In the genomic region with DNA sequence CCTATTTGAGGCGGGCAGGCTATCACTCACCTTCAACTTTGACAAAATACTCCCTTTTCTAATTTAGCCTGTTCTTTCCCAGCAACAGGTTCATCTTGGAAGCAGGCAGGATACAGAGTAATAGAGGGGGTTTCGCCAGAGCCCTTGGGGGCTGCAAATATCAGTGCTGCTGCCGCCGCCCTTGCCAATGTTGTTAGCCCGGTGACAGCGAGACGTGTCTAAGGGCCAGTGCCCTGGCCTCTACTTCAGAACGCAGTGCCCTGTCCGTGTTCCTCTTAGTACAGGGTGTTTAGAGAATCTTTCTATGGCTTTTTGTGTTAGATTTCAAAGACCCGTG, we compare ENCODE assay signal across 8 cellular contexts. TPM values are rescaled to one million over a fixed set of nuclear protein-coding genes. Genes with fewer than 3 reads are reported as not detected.
A peak's percentile ranks its signal among the peaks of the same experiment; 100 is the strongest.
DNase-seq lines count a peak whose midpoint lies in the region; ATAC-seq and TF ChIP-seq lines count a peak whose summit lies in the region.

No MANE protein-coding gene starts in this region.

- peak overlapping the region; percentile 80 to 97 (median 86) for H3K4me2 ChIP-seq in BLaER1 treated with 17β-estradiol and CSF1 and Interleukin-3, amounts not matched to agents 10 nM and 100 nM

- H3K9ac ChIP-seq in BLaER1 treated with 17β-estradiol and CSF1 and Interleukin-3, amounts not matched to agents 10 nM and 100 nM = peak overlapping the region; percentile 87 to 98 (median 96)

- H3K9me3 Mint-ChIP-seq in activated naive CD8-positive, alpha-beta T cell treated with anti-CD3 and anti-CD28 coated beads, Interleukin-2, amount 50 U/mL, for 24 hours = no peaks in the 10 kb centered on the region

- no peak for TF ChIP-seq CTCF in spleen (IDR thresholded peaks at IDR 0.05 in 8 of 11, conservative IDR thresholded peaks at IDR 0.05 in 3 of 11)

- H3K4me3 Mint-ChIP-seq in activated naive CD8-positive, alpha-beta T cell treated with anti-CD3 and anti-CD28 coated beads, Interleukin-2, amount 50 U/mL, for 24 hours = peak overlapping the region; percentile 85

- H3K27me3 Mint-ChIP-seq in activated naive CD8-positive, alpha-beta T cell treated with anti-CD3 and anti-CD28 coated beads, Interleukin-2, amount 50 U/mL, for 24 hours = no peaks in the 10 kb centered on the region

- no peak for DNase-seq in Jurkat, Clone E6-1 (ENCODE audit: low read depth, low spot score)
- peak; percentile 29 for DNase-seq in activated naive CD8-positive, alpha-beta T cell treated with anti-CD3 and anti-CD28 coated beads, Interleukin-2, amount 50 U/mL, for 24 hours
- DNase-seq in spleen (peak; percentile 84), AG08395 (ENCODE audit: low spot score) (no peak)

- H3K27ac Mint-ChIP-seq in activated naive CD8-positive, alpha-beta T cell treated with anti-CD3 and anti-CD28 coated beads, Interleukin-2, amount 50 U/mL, for 24 hours = peak overlapping the region; percentile 87

- no peak for TF ChIP-seq POLR2A in spleen (IDR thresholded peaks at IDR 0.05)

- H3K27me3 ChIP-seq in BLaER1 treated with 17β-estradiol and CSF1 and Interleukin-3, amounts not matched to agents 10 nM and 100 nM = no peaks in the 10 kb centered on the region
- no peaks in the 10 kb centered on the region for H3K27me3 ChIP-seq in spleen (replicated peaks in 1 of 7)

- intact Hi-C loops in spleen (cut with DNase I; ENCODE audit: low total_unique reads) = no loop called here

- 0 to 2% (median 1%) methylated on average over 10 of the region's 10 CpGs for WGBS in spleen, 5 donors

- H3K27ac ChIP-seq in BLaER1 treated with 17β-estradiol and CSF1 and Interleukin-3, amounts not matched to agents 10 nM and 100 nM = peak overlapping the region; percentile 80 to 97 (median 94)
- peak overlapping the region; percentile 91 to 99 (median 98) for H3K27ac ChIP-seq in spleen

- H3K4me1 ChIP-seq in BLaER1 treated with 17β-estradiol and CSF1 and Interleukin-3, amounts not matched to agents 10 nM and 100 nM = peaks cover 26 to 56% (median 32%) of the 10 kb centered on the region in 10 experiments
- H3K4me1 ChIP-seq in spleen = peaks cover 30 to 65% (median 57%) of the 10 kb centered on the region in 6 donors

- peak overlapping the region; percentile 86 to 100 (median 97) for H3K4me3 ChIP-seq in BLaER1 treated with 17β-estradiol and CSF1 and Interleukin-3, amounts not matched to agents 10 nM and 100 nM
- peak overlapping the region; percentile 86 for H3K4me3 ChIP-seq in Jurkat, Clone E6-1 (ENCODE audit: low read length)
- H3K4me3 ChIP-seq in iPS-11a (ENCODE audit: low read depth, low read length) (peak overlapping the region; percentile 81), spleen (peak overlapping the region; percentile 88 to 98 (median 96))

- H3K4me1 Mint-ChIP-seq in activated naive CD8-positive, alpha-beta T cell treated with anti-CD3 and anti-CD28 coated beads, Interleukin-2, amount 50 U/mL, for 24 hours = peaks cover 53% of the 10 kb centered on the region

- H4K20me1 ChIP-seq in BLaER1 treated with 17β-estradiol and CSF1 and Interleukin-3, amounts not matched to agents 10 nM and 100 nM = peaks cover 0 to 69% (median 31%) of the 10 kb centered on the region in 11 experiments; a peak in 14 of 22 replicates

- peaks cover 48% of the 10 kb centered on the region for H3K36me3 Mint-ChIP-seq in activated naive CD8-positive, alpha-beta T cell treated with anti-CD3 and anti-CD28 coated beads, Interleukin-2, amount 50 U/mL, for 24 hours (ENCODE audit: low read depth)

- no peaks in the 10 kb centered on the region; a peak in 1 of 22 replicates for H3K9me3 ChIP-seq in BLaER1 treated with 17β-estradiol and CSF1 and Interleukin-3, amounts not matched to agents 10 nM and 100 nM (replicated peaks in 1 of 11)
- H3K9me3 ChIP-seq in spleen = no peaks in the 10 kb centered on the region

- H3K36me3 ChIP-seq in BLaER1 treated with 17β-estradiol and CSF1 and Interleukin-3, amounts not matched to agents 10 nM and 100 nM = peaks cover 21 to 60% (median 41%) of the 10 kb centered on the region in 11 experiments
- H3K36me3 ChIP-seq in spleen = peaks cover 0 to 23% (median 14%) of the 10 kb centered on the region in 6 donors

- ATAC-seq in activated naive CD8-positive, alpha-beta T cell treated with anti-CD3 and anti-CD28 coated beads, Interleukin-2, amount 50 U/mL, for 24 hours = no peak
- no peak for ATAC-seq in GM19397 (IDR thresholded peaks at IDR 0.05; ENCODE audit: unreplicated experiment)
- ATAC-seq in GM18858 (IDR thresholded peaks at IDR 0.05; ENCODE audit: unreplicated experiment) = no peak

RNA-seq across cellular contexts. Expression of gene FAM120AOS, which starts 0.7 kb away (rescaled TPM):
- polyA plus RNA-seq in Jurkat, Clone E6-1 (2012; ENCODE audit: insufficient read depth, insufficient read length) = 43.9 TPM
- total RNA-seq in spleen = 10 to 100 TPM; 30.8 to 46.8 (median 39.7) TPM
- polyA plus RNA-seq in spleen = 10 to 100 TPM; 20.6 to 31.2 (median 27.2) TPM

RNA-seq across cellular contexts. Expression of gene FAM120A, which starts 1.2 kb away (rescaled TPM):
- 112 TPM for polyA plus RNA-seq in Jurkat, Clone E6-1 (2012; ENCODE audit: insufficient read depth, insufficient read length)
- total RNA-seq in spleen = 100 to 1,000 TPM in 5 of 7 donors, 10 to 100 TPM in 2; 96.7 to 116 (median 108) TPM
- polyA plus RNA-seq in spleen = 10 to 100 TPM; 33.0 to 45.8 (median 36.7) TPM

Comparison
In these comparisons a context has a peak if more than half of its experiments do, and no peak if none do; other contexts are left out.
1. DNase-seq: peak in activated naive CD8-positive, alpha-beta T cell treated with anti-CD3 and anti-CD28 coated beads, Interleukin-2, amount 50 U/mL, for 24 hours (single experiment) and spleen (single experiment); none in Jurkat, Clone E6-1 (single experiment) and AG08395 (single experiment).
2. Peak in every context shown above with its lines, with median percentiles within 50 percentile points of each other: H3K4me3 ChIP-seq.